In the genomic region with DNA sequence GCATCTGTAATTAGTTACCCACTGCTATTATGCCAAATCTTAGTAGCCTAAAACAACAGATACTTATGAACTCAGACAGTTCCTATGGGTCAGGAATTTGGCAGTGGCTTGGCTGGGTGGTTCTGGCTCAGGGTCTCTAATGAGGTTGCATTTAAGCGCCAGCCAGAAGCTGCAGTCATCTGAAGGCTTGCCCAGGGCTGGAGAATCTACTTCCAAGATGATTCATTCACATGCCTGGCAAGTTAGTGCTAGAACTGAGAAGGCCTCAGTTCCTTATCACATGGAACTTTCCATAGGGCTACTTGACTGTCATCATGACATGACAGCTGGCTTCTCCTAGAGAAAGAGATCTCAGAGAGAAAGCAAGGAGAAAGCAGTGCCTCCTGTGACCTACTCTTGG, we compare ENCODE assay signal across 10 cellular contexts.
A peak's percentile ranks its signal among the peaks of the same experiment; 100 is the strongest.
DNase-seq lines count a peak whose midpoint lies in the region; ATAC-seq, FAIRE-seq and TF ChIP-seq lines count a peak whose summit lies in the region.
"Had no signal": no experiment of that assay in that cellular context is flagged by ENCODE, and none has a peak within 500 bp of the region (broad histone marks: within the 10 kb centered on the region; RNA-seq: fewer than 3 reads in every experiment).

No MANE protein-coding gene starts in this region.

- H3K9me3 ChIP-seq in fibroblast of lung (ENCODE audit: control insufficient read depth, insufficient read depth, low read depth, low read length) = no peaks in the 10 kb centered on the region
- no peaks in the 10 kb centered on the region for H3K9me3 ChIP-seq in osteoblast (ENCODE audit: low read depth, low read length)

- H3K27me3 ChIP-seq in fibroblast of lung (ENCODE audit: control insufficient read depth, insufficient read depth, low read length) (no peaks in the 10 kb centered on the region), osteoblast (ENCODE audit: insufficient read depth, low read length) (no peaks in the 10 kb centered on the region)

- no peaks in the 10 kb centered on the region for H3K4me1 ChIP-seq in fibroblast of lung (ENCODE audit: control insufficient read depth, extremely low read depth, insufficient read depth, low read length)
- peaks cover 21% of the 10 kb centered on the region for H3K4me1 ChIP-seq in osteoblast (ENCODE audit: insufficient read depth, low read length)

- no peak overlapping the region for H3K9ac ChIP-seq in fibroblast of lung (ENCODE audit: insufficient read depth, low read length)

- H3K27ac ChIP-seq in fibroblast of lung (ENCODE audit: insufficient read depth, low read length) (no peak overlapping the region), osteoblast (ENCODE audit: low read depth, low read length) (peak overlapping the region; percentile 64)

- no peak for ATAC-seq in HG03571 (IDR thresholded peaks at IDR 0.05; ENCODE audit: unreplicated experiment)
- ATAC-seq: natural killer cell treated with Interleukin-12 subunit alpha and Interleukin-12 subunit beta and Interleukin-15 and Interleukin-18, amount 100 ng/mL, for 72 hours had no signal

- H2AFZ ChIP-seq in fibroblast of lung (ENCODE audit: low read length) = no peak overlapping the region
- H2AFZ ChIP-seq in osteoblast (ENCODE audit: low read length) = no peak overlapping the region

- H3K4me2 ChIP-seq in fibroblast of lung (ENCODE audit: extremely low read depth, insufficient read depth, low read length) = no peak overlapping the region
- no peak overlapping the region for H3K4me2 ChIP-seq in osteoblast (ENCODE audit: insufficient read depth, low read length)

- peak; percentile 91 for FAIRE-seq in RCC 7860 (lab: Jason Lieb, UNC)

- H3K79me2 ChIP-seq in fibroblast of lung (ENCODE audit: control insufficient read depth, insufficient read depth, low read length) (no peaks in the 10 kb centered on the region), osteoblast (ENCODE audit: insufficient read depth, low read length) (no peaks in the 10 kb centered on the region)

- H3K36me3 ChIP-seq in fibroblast of lung (ENCODE audit: control insufficient read depth, insufficient read depth, low read length) (no peaks in the 10 kb centered on the region), osteoblast (ENCODE audit: insufficient read depth, low read length) (no peaks in the 10 kb centered on the region)

- DNase-seq in EH (ENCODE audit: low read depth) (peak; percentile 96), RCC 7860 (ENCODE audit: low spot score) (peak; percentile 80), fibroblast of lung (ENCODE audit: low read depth in 2 of 2) (peak; percentile 51 to 94), osteoblast (ENCODE audit: insufficient read length, low spot score, missing footprints) (peak; percentile 78), GOT3 (lab: John Stamatoyannopoulos, UW) (no peak)
- no peak for DNase-seq in stimulated activated CD4-positive, alpha-beta T cell treated with anti-CD3 and anti-CD28 coated beads, Interleukin-1b, Interleukin-23, amount 100 ng/mL, for 48 hours
- DNase-seq in stimulated activated CD4-positive, alpha-beta T cell treated with anti-CD3 and anti-CD28 coated beads, Interleukin-15, amount 100 ng/mL, for 24 hours = no peak
- DNase-seq: activated effector memory CD4-positive, alpha-beta T cell treated with anti-CD3 and anti-CD28 coated beads, Interleukin-2, amount 50 U/mL, for 16 hours had no signal

- TF ChIP-seq CTCF in fibroblast of lung (conservative IDR thresholded peaks at IDR 0.05 in 1 of 2, IDR thresholded peaks at IDR 0.05 in 1 of 2; ENCODE audit: low read depth in 1 of 2, low read length in 2 of 2) (no peak), osteoblast (IDR thresholded peaks at IDR 0.05; ENCODE audit: extremely low read depth, low read depth, low read length) (no peak)

- H4K20me1 ChIP-seq in fibroblast of lung (ENCODE audit: control insufficient read depth, extremely low read depth, insufficient read depth, low read length) = no peaks in the 10 kb centered on the region
- no peaks in the 10 kb centered on the region for H4K20me1 ChIP-seq in osteoblast (ENCODE audit: insufficient read depth, low read length)

- no peak overlapping the region for H3K4me3 ChIP-seq in fibroblast of lung (replicated peaks in 1 of 4; ENCODE audit: control extremely low read depth in 1 of 4, insufficient read depth in 1 of 4, low read depth in 3 of 4, low read length in 4 of 4)
- H3K4me3 ChIP-seq in osteoblast (ENCODE audit: insufficient read depth, low read length) = no peak overlapping the region

Comparison
In these comparisons a context has a peak if more than half of its experiments do, and no peak if none do; other contexts are left out.
1. DNase-seq: peak in EH (single experiment), RCC 7860 (single experiment), fibroblast of lung (2 of 2) and osteoblast (single experiment); none in stimulated activated CD4-positive, alpha-beta T cell treated with anti-CD3 and anti-CD28 coated beads, Interleukin-1b, Interleukin-23, amount 100 ng/mL, for 48 hours (single experiment), stimulated activated CD4-positive, alpha-beta T cell treated with anti-CD3 and anti-CD28 coated beads, Interleukin-15, amount 100 ng/mL, for 24 hours (single experiment) and GOT3 (single experiment).